ENCODE assay signal across 1 cellular context in genomic region chr4:4259484-4260100, GRCh38.
TF ChIP-seq lines count a peak whose summit lies in the region.

No MANE protein-coding gene starts in this region.

TF ChIP-seq in IMR-90, 13 proteins besides CTCF, POLR2A, EP300 and RAD21 (continued from another document):
- TF ChIP-seq, protein P1, sequence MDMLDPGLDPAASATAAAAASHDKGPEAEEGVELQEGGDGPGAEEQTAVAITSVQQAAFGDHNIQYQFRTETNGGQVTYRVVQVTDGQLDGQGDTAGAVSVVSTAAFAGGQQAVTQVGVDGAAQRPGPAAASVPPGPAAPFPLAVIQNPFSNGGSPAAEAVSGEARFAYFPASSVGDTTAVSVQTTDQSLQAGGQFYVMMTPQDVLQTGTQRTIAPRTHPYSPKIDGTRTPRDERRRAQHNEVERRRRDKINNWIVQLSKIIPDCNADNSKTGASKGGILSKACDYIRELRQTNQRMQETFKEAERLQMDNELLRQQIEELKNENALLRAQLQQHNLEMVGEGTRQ (IDR thresholded peaks at IDR 0.05; ENCODE audit: low read depth, low read length) = no peak
- TF ChIP-seq RCOR1 (IDR thresholded peaks at IDR 0.05; ENCODE audit: insufficient replicate concordance, low read length) (no peak), CHD1 (IDR thresholded peaks at IDR 0.05; ENCODE audit: low read depth, low read length) (no peak), BHLHE40 (IDR thresholded peaks at IDR 0.05; ENCODE audit: low read depth, low read length) (no peak), FOS (IDR thresholded peaks at IDR 0.05; ENCODE audit: low read depth, low read length) (no peak), ELK1 (IDR thresholded peaks at IDR 0.05; ENCODE audit: borderline replicate concordance, low read depth, low read length) (no peak), MAFK (IDR thresholded peaks at IDR 0.05; ENCODE audit: low read depth, low read length) (no peak), CEBPB (IDR thresholded peaks at IDR 0.05; ENCODE audit: low read depth, low read length) (no peak), MXI1 (IDR thresholded peaks at IDR 0.05; ENCODE audit: borderline replicate concordance, low read depth, low read length) (no peak), MAZ (IDR thresholded peaks at IDR 0.05; ENCODE audit: borderline replicate concordance, low read depth, low read length) (no peak), NFE2L2 (IDR thresholded peaks at IDR 0.05; ENCODE audit: low read depth, low read length) (no peak)
TF ChIP-seq in IMR-90: peak in this region for 0.
